21 cellular contexts compared by ENCODE assay signal in the genomic region with DNA sequence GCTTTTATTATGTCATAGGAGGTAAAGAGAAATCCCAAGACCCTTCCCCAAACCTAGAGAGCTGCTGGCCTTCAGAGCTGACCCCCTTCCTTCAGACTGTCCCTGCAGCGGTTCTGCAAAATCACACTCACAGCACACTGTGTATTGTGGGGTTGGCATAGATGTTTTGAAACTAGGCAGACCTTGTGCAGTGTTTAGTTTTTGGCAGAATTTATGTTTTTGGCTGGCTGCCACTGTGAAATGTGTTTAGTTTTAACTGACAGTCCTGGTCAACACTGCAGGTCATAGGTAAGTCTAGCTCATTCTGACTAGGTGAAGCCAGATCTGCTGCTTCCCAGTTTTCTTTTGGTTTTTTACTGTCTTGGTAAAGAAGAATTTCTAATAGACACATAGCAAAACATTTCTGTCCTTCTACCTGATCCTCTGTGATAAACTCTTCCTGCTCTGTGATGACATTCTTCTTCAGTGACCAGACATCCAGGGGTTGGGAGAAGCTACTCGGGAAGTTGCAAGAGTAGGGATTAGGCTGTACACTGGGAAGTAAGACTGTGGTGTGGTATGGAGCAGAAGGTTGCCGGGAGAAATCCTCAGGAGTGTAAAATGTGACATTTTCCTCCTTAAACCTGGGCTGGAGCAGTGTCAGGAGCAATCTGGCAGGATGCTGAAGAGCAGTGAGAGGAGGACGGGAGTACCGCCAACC.
"Had no signal": no experiment of that assay in that cellular context is flagged by ENCODE, and none has a peak within 500 bp of the region (broad histone marks: within the 10 kb centered on the region; RNA-seq: fewer than 3 reads in every experiment).

No MANE protein-coding gene starts in this region.

- H3K9me3 Mint-ChIP-seq: activated CD4-positive, alpha-beta T cell treated with anti-CD3 and anti-CD28 coated beads, Interleukin-2, amount 10 ng/mL, durations not matched to agents 7 days and 5 days; activated CD8-positive, alpha-beta T cell treated with anti-CD3 and anti-CD28 coated beads for 36 hours; activated naive CD8-positive, alpha-beta T cell treated with anti-CD3 and anti-CD28 coated beads for 36 hours; activated T-helper 17 cell treated with anti-CD3 and anti-CD28 coated beads, Interleukin-2, amount 50 U/mL, for 72 hours; natural killer cell; stimulated activated naive CD8-positive, alpha-beta T cell treated with anti-CD3 and anti-CD28 coated beads, Interleukin-15, Interleukin-2, amounts not matched to agents 100 ng/mL and 50 ng/mL, for 24 hours had no signal

- H3K27ac Mint-ChIP-seq: activated CD4-positive, alpha-beta T cell treated with anti-CD3 and anti-CD28 coated beads, Interleukin-2, amount 10 ng/mL, durations not matched to agents 7 days and 5 days; activated CD8-positive, alpha-beta T cell treated with anti-CD3 and anti-CD28 coated beads for 36 hours; activated naive CD8-positive, alpha-beta T cell treated with anti-CD3 and anti-CD28 coated beads for 36 hours; activated T-helper 17 cell treated with anti-CD3 and anti-CD28 coated beads, Interleukin-2, amount 50 U/mL, for 72 hours; natural killer cell; stimulated activated naive CD8-positive, alpha-beta T cell treated with anti-CD3 and anti-CD28 coated beads, Interleukin-15, Interleukin-2, amounts not matched to agents 100 ng/mL and 50 ng/mL, for 24 hours had no signal

- H3K4me3 Mint-ChIP-seq: activated CD4-positive, alpha-beta T cell treated with anti-CD3 and anti-CD28 coated beads, Interleukin-2, amount 10 ng/mL, durations not matched to agents 7 days and 5 days; activated CD8-positive, alpha-beta T cell treated with anti-CD3 and anti-CD28 coated beads for 36 hours; activated naive CD8-positive, alpha-beta T cell treated with anti-CD3 and anti-CD28 coated beads for 36 hours; activated T-helper 17 cell treated with anti-CD3 and anti-CD28 coated beads, Interleukin-2, amount 50 U/mL, for 72 hours; natural killer cell; stimulated activated naive CD8-positive, alpha-beta T cell treated with anti-CD3 and anti-CD28 coated beads, Interleukin-15, Interleukin-2, amounts not matched to agents 100 ng/mL and 50 ng/mL, for 24 hours had no signal

- DNase-seq: activated CD4-positive, alpha-beta T cell treated with anti-CD3 and anti-CD28 coated beads, Interleukin-2, amount 10 ng/mL, durations not matched to agents 7 days and 5 days; activated CD4-positive, CD25-positive, alpha-beta regulatory T cell treated with anti-CD3 and anti-CD28 coated beads, Interleukin-2, amount 50 U/mL, for 72 hours; activated CD8-positive, alpha-beta T cell treated with anti-CD3 and anti-CD28 coated beads for 36 hours; activated naive CD8-positive, alpha-beta T cell treated with anti-CD3 and anti-CD28 coated beads for 36 hours; activated T-cell treated with anti-CD3 and anti-CD28 coated beads, Interleukin-2, amount 50 U/mL, for 1 hour; amygdala; foreskin keratinocyte; kidney; lower lobe of right lung; mesendoderm; mucosa of descending colon; natural killer cell; WERI-Rb-1 had no signal

- H3K27ac ChIP-seq: cardiac muscle cell, epithelial cell of prostate, foreskin keratinocyte, lower lobe of right lung, SK-N-MC, suprapubic skin, tibial nerve, WERI-Rb-1 had no signal

- H3K4me1 ChIP-seq: foreskin keratinocyte, lower lobe of right lung had no signal

- H3K9me3 ChIP-seq: lower lobe of right lung, mucosa of descending colon, suprapubic skin, tibial nerve had no signal

- H3K36me3 ChIP-seq: cardiac muscle cell, lower lobe of right lung, suprapubic skin, tibial nerve, WERI-Rb-1 had no signal

- H3K27me3 ChIP-seq: cardiac muscle cell, foreskin keratinocyte, suprapubic skin, tibial nerve had no signal

- H3K4me3 ChIP-seq: cardiac muscle cell, lower lobe of right lung, mucosa of descending colon, SK-N-MC, suprapubic skin, tibial nerve had no signal

- H3K36me3 Mint-ChIP-seq: activated naive CD8-positive, alpha-beta T cell treated with anti-CD3 and anti-CD28 coated beads for 36 hours; natural killer cell had no signal

- H3K4me1 Mint-ChIP-seq: activated CD4-positive, alpha-beta T cell treated with anti-CD3 and anti-CD28 coated beads, Interleukin-2, amount 10 ng/mL, durations not matched to agents 7 days and 5 days; activated naive CD8-positive, alpha-beta T cell treated with anti-CD3 and anti-CD28 coated beads for 36 hours; activated T-helper 17 cell treated with anti-CD3 and anti-CD28 coated beads, Interleukin-2, amount 50 U/mL, for 72 hours; natural killer cell had no signal

- ATAC-seq: activated CD8-positive, alpha-beta T cell treated with anti-CD3 and anti-CD28 coated beads for 36 hours; activated T-helper 17 cell treated with anti-CD3 and anti-CD28 coated beads, Interleukin-2, amount 50 U/mL, for 72 hours; foreskin keratinocyte; left lobe of liver; lower lobe of right lung; mucosa of descending colon; natural killer cell had no signal
